ENCODE assay signal across 28 cellular contexts in the genomic region with DNA sequence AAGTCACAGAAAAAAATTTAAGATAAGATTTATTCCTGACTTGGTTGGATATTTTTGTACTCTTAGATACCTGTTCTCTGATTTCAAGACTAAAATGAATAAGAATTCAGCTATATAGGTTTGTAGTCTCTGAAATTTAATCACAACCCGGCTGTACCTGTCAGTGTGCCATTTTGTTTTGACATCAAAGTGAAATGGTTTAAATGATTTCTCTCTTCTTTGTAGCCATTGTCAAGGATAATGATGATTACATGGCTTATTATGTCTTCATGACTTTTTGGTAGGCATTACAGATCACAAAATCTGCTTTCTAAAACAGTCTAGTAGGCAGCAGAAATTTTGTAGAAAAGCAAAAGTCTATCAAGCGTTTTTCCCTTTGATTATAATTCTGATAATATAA.
"Had no signal": no experiment of that assay in that cellular context is flagged by ENCODE, and none has a peak within 500 bp of the region (broad histone marks: within the 10 kb centered on the region; RNA-seq: fewer than 3 reads in every experiment).

No MANE protein-coding gene starts in this region.

- H3K9me3 ChIP-seq: ascending aorta, breast epithelium, colonic mucosa, esophagus squamous epithelium, gastroesophageal sphincter, heart right ventricle had no signal

- H3K4me3 ChIP-seq: ascending aorta, breast epithelium, cardiac muscle cell, colonic mucosa, esophagus squamous epithelium, gastroesophageal sphincter, heart right ventricle had no signal

- H3K27me3 ChIP-seq: ascending aorta, breast epithelium, cardiac muscle cell, colonic mucosa, esophagus squamous epithelium, gastroesophageal sphincter, heart right ventricle had no signal

- H3K36me3 ChIP-seq: ascending aorta, breast epithelium, cardiac muscle cell, colonic mucosa, esophagus squamous epithelium, gastroesophageal sphincter, heart right ventricle had no signal

- DNase-seq: activated CD4-positive, alpha-beta memory T cell treated with anti-CD3 and anti-CD28 coated beads, Interleukin-2, amount 10 ng/mL, durations not matched to agents 7 days and 5 days; activated CD4-positive, alpha-beta T cell treated with anti-CD3 and anti-CD28 coated beads for 4 hours; activated CD4-positive, alpha-beta T cell treated with anti-CD3 and anti-CD28 coated beads, Interleukin-2, amount 10 ng/mL, durations not matched to agents 7 days and 5 days; activated CD4-positive, alpha-beta T cell treated with anti-CD3 and anti-CD28 coated beads, Interleukin-2, amount 50 U/mL, for 4 hours; activated CD4-positive, CD25-positive, alpha-beta regulatory T cell; activated CD4-positive, CD25-positive, alpha-beta regulatory T cell treated with anti-CD3 and anti-CD28 coated beads, Interleukin-2, amount 50 U/mL, for 72 hours; activated CD8-positive, alpha-beta memory T cell treated with anti-CD3 and anti-CD28 coated beads, Interleukin-2, amount 50 U/mL, for 48 hours; activated gamma-delta T cell; activated naive CD4-positive, alpha-beta T cell; activated naive CD4-positive, alpha-beta T cell treated with anti-CD3 and anti-CD28 coated beads, Interleukin-2, amount 10 ng/mL, durations not matched to agents 7 days and 5 days; activated naive CD8-positive, alpha-beta T cell treated with anti-CD3 and anti-CD28 coated beads, Interleukin-2, amount 10 ng/mL, durations not matched to agents 7 days and 5 days; activated T-cell treated with anti-CD3 and anti-CD28 coated beads for 4 hours; activated T-cell treated with anti-CD3 and anti-CD28 coated beads, Interleukin-2, amount 50 U/mL, for 24 hours; activated T-cell treated with anti-CD3 and anti-CD28 coated beads, Interleukin-2, amount 50 U/mL, for 72 hours; central memory CD4-positive, alpha-beta T cell; cerebellar nuclear complex; colonic mucosa; effector CD8-positive, alpha-beta T cell; esophagus squamous epithelium; foreskin melanocyte; heart right ventricle; T-helper 2 cell had no signal

- H3K27ac ChIP-seq: ascending aorta, breast epithelium, cardiac muscle cell, colonic mucosa, epithelial cell of prostate, esophagus squamous epithelium, gastroesophageal sphincter, heart right ventricle had no signal

- ATAC-seq: activated naive CD4-positive, alpha-beta T cell treated with anti-CD3 and anti-CD28 coated beads, Interleukin-2, amount 50 U/mL, for 72 hours; activated T-cell treated with anti-CD3 and anti-CD28 coated beads, Interleukin-2, amount 50 U/mL, for 72 hours; gastroesophageal sphincter; heart right ventricle had no signal
